Comparison of ENCODE assay signal across 11 cellular contexts in genomic region chr2:117958186-117958585, GRCh38. TPM values are rescaled to one million over a fixed set of nuclear protein-coding genes. Genes with fewer than 3 reads are reported as not detected.
DNase-seq lines count a peak whose midpoint lies in the region; ATAC-seq, FAIRE-seq and TF ChIP-seq lines count a peak whose summit lies in the region.
"Had no signal": no experiment of that assay in that cellular context is flagged by ENCODE, and none has a peak within 500 bp of the region (broad histone marks: within the 10 kb centered on the region; RNA-seq: fewer than 3 reads in every experiment).

No MANE protein-coding gene starts in this region.

- TF ChIP-seq CTCF in astrocyte (IDR thresholded peaks at IDR 0.05; ENCODE audit: insufficient read depth, low read depth, low read length) (no peak), foreskin fibroblast (IDR thresholded peaks at IDR 0.05; ENCODE audit: low read depth, low read length) (no peak)

- no peaks in the 10 kb centered on the region for H3K27me3 ChIP-seq in astrocyte (ENCODE audit: insufficient read depth, low read length)

- no peak for ATAC-seq in activated naive CD4-positive, alpha-beta T cell treated with anti-CD3 and anti-CD28 coated beads, Interleukin-2, amount 50 U/mL, for 72 hours
- ATAC-seq: natural killer cell treated with Interleukin-12 subunit alpha and Interleukin-12 subunit beta and Interleukin-15 and Interleukin-18, amount 100 ng/mL, for 72 hours had no signal

- peak overlapping the region; percentile 58 for H3K27ac Mint-ChIP-seq in astrocyte (ENCODE audit: unreplicated experiment)
- H3K27ac Mint-ChIP-seq in activated naive CD4-positive, alpha-beta T cell treated with anti-CD3 and anti-CD28 coated beads, Interleukin-2, amount 50 U/mL, for 72 hours = peak overlapping the region in 1 of 2 donors; percentile 80
- H3K27ac Mint-ChIP-seq: activated naive CD8-positive, alpha-beta T cell treated with anti-CD3 and anti-CD28 coated beads, Interleukin-2, amount 10 ng/mL, durations not matched to agents 7 days and 5 days; T-helper 2 cell treated with Interferon-gamma antibody and Interleukin-4, amounts not matched to agents 5 μg/mL and 100 μg/mL, for 36 hours had no signal

- H2AFZ ChIP-seq in astrocyte (ENCODE audit: low read depth, low read length) = no peak overlapping the region

- H3K9me3 ChIP-seq in astrocyte (ENCODE audit: insufficient read depth, low read depth, low read length) = no peaks in the 10 kb centered on the region

- H4K20me1 ChIP-seq in astrocyte (ENCODE audit: insufficient read depth, low read length) = no peaks in the 10 kb centered on the region

- H3K4me1 Mint-ChIP-seq in astrocyte (ENCODE audit: low read depth, unreplicated experiment) = peaks cover 24% of the 10 kb centered on the region

- peak overlapping the region; percentile 69 for H3K27ac ChIP-seq in astrocyte (ENCODE audit: low read depth, low read length)

- H3K4me3 ChIP-seq in astrocyte (ENCODE audit: insufficient read depth, low read depth, low read length) = no peak overlapping the region
- H3K4me3 ChIP-seq in foreskin fibroblast (ENCODE audit: low read depth in 1 of 2, low read length in 2 of 2) = no peak overlapping the region

- H3K79me2 ChIP-seq in astrocyte (ENCODE audit: insufficient read depth, low read length) = no peaks in the 10 kb centered on the region

- peaks cover 2% of the 10 kb centered on the region for H3K9me3 Mint-ChIP-seq in astrocyte (ENCODE audit: unreplicated experiment)
- H3K9me3 Mint-ChIP-seq in activated naive CD4-positive, alpha-beta T cell treated with anti-CD3 and anti-CD28 coated beads, Interleukin-2, amount 50 U/mL, for 72 hours = no peaks in the 10 kb centered on the region
- H3K9me3 Mint-ChIP-seq: activated naive CD8-positive, alpha-beta T cell treated with anti-CD3 and anti-CD28 coated beads, Interleukin-2, amount 10 ng/mL, durations not matched to agents 7 days and 5 days; natural killer cell treated with Interleukin-12 subunit alpha and Interleukin-12 subunit beta and Interleukin-15 and Interleukin-18, amount 100 ng/mL, for 72 hours; T-helper 2 cell treated with Interferon-gamma antibody and Interleukin-4, amounts not matched to agents 5 μg/mL and 100 μg/mL, for 36 hours had no signal

- peaks cover 14% of the 10 kb centered on the region for H3K36me3 ChIP-seq in astrocyte (ENCODE audit: insufficient read depth, low read length)

- H3K27me3 Mint-ChIP-seq in astrocyte (ENCODE audit: low read depth, unreplicated experiment) = no peaks in the 10 kb centered on the region
- H3K27me3 Mint-ChIP-seq: activated naive CD8-positive, alpha-beta T cell treated with anti-CD3 and anti-CD28 coated beads, Interleukin-2, amount 10 ng/mL, durations not matched to agents 7 days and 5 days; natural killer cell treated with Interleukin-12 subunit alpha and Interleukin-12 subunit beta and Interleukin-15 and Interleukin-18, amount 100 ng/mL, for 72 hours had no signal

- peak overlapping the region; percentile 25 for H3K9ac ChIP-seq in astrocyte (ENCODE audit: low read length)

- H3K4me3 Mint-ChIP-seq in astrocyte (ENCODE audit: unreplicated experiment) = no peak overlapping the region
- H3K4me3 Mint-ChIP-seq: activated naive CD8-positive, alpha-beta T cell treated with anti-CD3 and anti-CD28 coated beads, Interleukin-2, amount 10 ng/mL, durations not matched to agents 7 days and 5 days; natural killer cell treated with Interleukin-12 subunit alpha and Interleukin-12 subunit beta and Interleukin-15 and Interleukin-18, amount 100 ng/mL, for 72 hours; T-helper 2 cell treated with Interferon-gamma antibody and Interleukin-4, amounts not matched to agents 5 μg/mL and 100 μg/mL, for 36 hours had no signal

- no peak for FAIRE-seq in astrocyte (lab: Jason Lieb, UNC)

- DNase-seq in H4 (ENCODE audit: low spot score) (peak; percentile 60), astrocyte (ENCODE audit: low read depth) (peak; percentile 67), foreskin fibroblast (peak; percentile 79 to 89), stromal cell of bone marrow (ENCODE audit: low read depth) (peak; percentile 63), NCI-H2171 (lab: John Stamatoyannopoulos, UW) (no peak), MV-4-11 (lab: John Stamatoyannopoulos, UW) (no peak)
- no peak for DNase-seq in activated naive CD4-positive, alpha-beta T cell treated with anti-CD3 and anti-CD28 coated beads, Interleukin-2, amount 50 U/mL, for 72 hours (ENCODE audit: low spot score in 2 of 2)
- DNase-seq: activated naive CD8-positive, alpha-beta T cell treated with anti-CD3 and anti-CD28 coated beads, Interleukin-2, amount 10 ng/mL, durations not matched to agents 7 days and 5 days; NCI-H187 had no signal

- H3K4me1 ChIP-seq in astrocyte (ENCODE audit: insufficient read depth, low read length) = peaks cover 21% of the 10 kb centered on the region

- H3K4me2 ChIP-seq in astrocyte (ENCODE audit: low read length) = peak overlapping the region; percentile 46

- H3K36me3 Mint-ChIP-seq in astrocyte (ENCODE audit: low read depth, unreplicated experiment) = peaks cover 24% of the 10 kb centered on the region
- peaks cover 22 to 29% of the 10 kb centered on the region in 2 donors for H3K36me3 Mint-ChIP-seq in activated naive CD4-positive, alpha-beta T cell treated with anti-CD3 and anti-CD28 coated beads, Interleukin-2, amount 50 U/mL, for 72 hours

RNA-seq across cellular contexts. Expression of gene CCDC93, which starts 55.7 kb away (rescaled TPM):
- total RNA-seq in H4 (2014; rRNA removed; shearing (Covaris generic)) = 3.7 and 8.1 TPM in 2 replicates
- total RNA-seq in astrocyte = 28.7 and 29.1 TPM in 2 replicates
- total RNA-seq in activated naive CD4-positive, alpha-beta T cell treated with anti-CD3 and anti-CD28 coated beads, Interleukin-2, amount 50 U/mL, for 72 hours = 10 to 100 TPM; 27.5 to 42.5 TPM

Comparison
In these comparisons a context has a peak if more than half of its experiments do, and no peak if none do; other contexts are left out.
1. DNase-seq: peak in H4 (single experiment), astrocyte (single experiment), foreskin fibroblast (2 of 2) and stromal cell of bone marrow (single experiment); none in NCI-H2171 (single experiment), activated naive CD4-positive, alpha-beta T cell treated with anti-CD3 and anti-CD28 coated beads, Interleukin-2, amount 50 U/mL, for 72 hours (0 of 2) and MV-4-11 (single experiment).